In genomic region chr17:72222571-72222970, GRCh38 we compare ENCODE assay signal across 23 cellular contexts.
"Had no signal": no experiment of that assay in that cellular context is flagged by ENCODE, and none has a peak within 500 bp of the region (broad histone marks: within the 10 kb centered on the region; RNA-seq: fewer than 3 reads in every experiment).

No MANE protein-coding gene starts in this region.

- H3K27me3 ChIP-seq: pancreas, right lobe of liver, testis had no signal

- ATAC-seq: activated naive CD8-positive, alpha-beta T cell treated with anti-CD3 and anti-CD28 coated beads, Interleukin-2, amount 50 U/mL, for 24 hours; activated T-cell treated with anti-CD3 and anti-CD28 coated beads, Interleukin-2, amount 50 U/mL, for 4 hours; gastrocnemius medialis; heart left ventricle; left cardiac atrium; right lobe of liver; stimulated activated effector memory CD8-positive, alpha-beta T cell treated with anti-CD3 and anti-CD28 coated beads, Interleukin-12 subunit alpha, Interleukin-12 subunit beta, amount 100 ng/mL, for 72 hours had no signal

- H3K27ac ChIP-seq: brain microvascular endothelial cell, coronary artery, gastrocnemius medialis, heart left ventricle, pancreas, right lobe of liver, testis, upper lobe of left lung had no signal

- DNase-seq: activated CD4-positive, alpha-beta T cell treated with anti-CD3 and anti-CD28 coated beads, Interleukin-2, amount 50 U/mL, for 1 hour; activated CD4-positive, CD25-positive, alpha-beta regulatory T cell; activated CD8-positive, alpha-beta memory T cell treated with anti-CD3 and anti-CD28 coated beads, Interleukin-2, amount 50 U/mL, for 4 hours; activated naive CD4-positive, alpha-beta T cell treated with anti-CD3 and anti-CD28 coated beads for 36 hours; activated naive CD8-positive, alpha-beta T cell treated with anti-CD3 and anti-CD28 coated beads, Interleukin-2, amount 50 U/mL, for 24 hours; activated T-cell treated with anti-CD3 and anti-CD28 coated beads, Interleukin-2, amount 50 U/mL, for 4 hours; anterior cingulate cortex; brain microvascular endothelial cell; gastrocnemius medialis; heart left ventricle; left cardiac atrium; midbrain; naive B cell; pancreas; right lobe of liver; stimulated activated CD4-positive, alpha-beta T cell treated with anti-CD3 and anti-CD28 coated beads, Interleukin-4, amount 100 ng/mL, for 1 hour; T-helper 1 cell; T-helper 9 cell; testis; upper lobe of left lung had no signal

- H3K9me3 ChIP-seq: gastrocnemius medialis, heart left ventricle, pancreas, right lobe of liver, testis, upper lobe of left lung had no signal

- H3K4me3 ChIP-seq: coronary artery, gastrocnemius medialis, heart left ventricle, pancreas, right lobe of liver, smooth muscle cell, testis, upper lobe of left lung had no signal

- H3K36me3 ChIP-seq: brain microvascular endothelial cell, gastrocnemius medialis, heart left ventricle, pancreas, right lobe of liver, upper lobe of left lung had no signal

- FAIRE-seq: pancreas had no signal

- H3K4me1 ChIP-seq: gastrocnemius medialis, pancreas, right lobe of liver, upper lobe of left lung had no signal
